8 cellular contexts compared by ENCODE assay signal in the genomic region with DNA sequence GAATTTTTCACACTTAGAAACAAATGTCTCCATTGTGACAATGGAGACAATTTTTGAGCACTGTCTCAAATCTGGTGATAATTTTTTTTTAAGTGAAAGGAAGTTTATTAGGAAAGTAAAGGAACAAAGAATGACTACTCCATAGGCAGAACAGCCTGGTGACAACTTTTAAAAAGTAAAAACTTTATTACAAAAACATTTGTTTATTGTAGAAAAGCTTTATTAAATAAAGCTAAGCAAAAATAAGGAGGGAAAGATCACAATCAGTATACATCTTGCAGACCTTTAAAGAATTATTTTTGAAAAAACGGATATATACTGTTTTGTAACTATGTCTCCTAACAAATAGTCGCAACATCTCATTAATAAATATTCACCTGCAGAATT. TPM values are rescaled to one million over a fixed set of nuclear protein-coding genes. Genes with fewer than 3 reads are reported as not detected.
DNase-seq lines count a peak whose midpoint lies in the region; ATAC-seq and TF ChIP-seq lines count a peak whose summit lies in the region.

No MANE protein-coding gene starts in this region.

- H3K27ac Mint-ChIP-seq in neural crest cell (ENCODE audit: unreplicated experiment), result no peak overlapping the region

- H3K9me2 ChIP-seq in Loucy (replicated peaks; ENCODE audit: low read depth, low read length), result no peaks in the 10 kb centered on the region

- H3K36me3 ChIP-seq in BLaER1 (peaks cover 15% of the 10 kb centered on the region), Loucy (ENCODE audit: insufficient read depth, low read length) (no peaks in the 10 kb centered on the region), ectodermal cell (ENCODE audit: control insufficient read depth, insufficient read depth, low read length) (no peaks in the 10 kb centered on the region)

- H2AFZ ChIP-seq in Loucy (ENCODE audit: low read length), result peak overlapping the region; percentile 90

- H3K27ac ChIP-seq in BLaER1 (peak overlapping the region; percentile 72; the same call in 1 of the 2 replicates), ectodermal cell (ENCODE audit: insufficient read depth, low read depth, low read length, poor library complexity, severe bottlenecking) (no peak overlapping the region)

- peaks cover 40% of the 10 kb centered on the region for H3K4me1 Mint-ChIP-seq in neural crest cell

- H3K79me2 ChIP-seq in Loucy (ENCODE audit: insufficient read depth, low read length), result peaks cover 61% of the 10 kb centered on the region

- H4K20me1 ChIP-seq in BLaER1 (no peaks in the 10 kb centered on the region), Loucy (ENCODE audit: insufficient read depth, low read length, poor library complexity, severe bottlenecking) (no peaks in the 10 kb centered on the region)

- H3K36me3 Mint-ChIP-seq in neural crest cell (ENCODE audit: low read depth), result peaks cover 2% of the 10 kb centered on the region

- DNase-seq in neural crest cell (ENCODE audit: low read depth, low spot score), result no peak
- DNase-seq in stimulated activated CD4-positive, alpha-beta T cell treated with anti-CD3 and anti-CD28 coated beads, Interleukin-4, amount 100 ng/mL, for 1 hour, result no peak
- DNase-seq in OCI-M2 (lab: John Stamatoyannopoulos, UW; ENCODE audit: unreplicated experiment), result no peak

- peaks cover 66% of the 10 kb centered on the region for H3K4me1 ChIP-seq in BLaER1
- H3K4me1 ChIP-seq in Loucy (ENCODE audit: insufficient read depth, low read length, poor library complexity, severe bottlenecking), result peaks cover 53% of the 10 kb centered on the region
- H3K4me1 ChIP-seq in ectodermal cell (ENCODE audit: control insufficient read depth, insufficient read depth, low read length), result peaks cover 3% of the 10 kb centered on the region

- WGBS in ectodermal cell, 2 experiments, result 63 to 88% methylated on average over 1 to 2 of the region's 2 CpGs

- H3K4me2 ChIP-seq in BLaER1 (peak overlapping the region; percentile 78), Loucy (ENCODE audit: low read depth, low read length, poor library complexity, severe bottlenecking) (peak overlapping the region; percentile 91)

- H3K9me3 ChIP-seq in BLaER1 (no peaks in the 10 kb centered on the region), Loucy (ENCODE audit: insufficient read depth, low read depth, low read length) (no peaks in the 10 kb centered on the region), ectodermal cell (ENCODE audit: control insufficient read depth, low read length) (no peaks in the 10 kb centered on the region)

- no peaks in the 10 kb centered on the region for H3K9me3 Mint-ChIP-seq in neural crest cell

- H3K4me3 Mint-ChIP-seq in neural crest cell, result peak overlapping the region; percentile 94

- ATAC-seq in activated CD4-positive, CD25-positive, alpha-beta regulatory T cell treated with anti-CD3 and anti-CD28 coated beads, Interleukin-2, amount 50 U/mL, for 24 hours, result no peak
- ATAC-seq in GM21786 (IDR thresholded peaks at IDR 0.05; ENCODE audit: unreplicated experiment), result no peak

- H3K27me3 ChIP-seq in BLaER1 (no peaks in the 10 kb centered on the region), Loucy (ENCODE audit: insufficient read depth, low read length, poor library complexity, severe bottlenecking) (no peaks in the 10 kb centered on the region), ectodermal cell (ENCODE audit: control insufficient read depth, insufficient read depth, low read length, poor library complexity, severe bottlenecking) (peaks cover under 1% of the 10 kb centered on the region)

- H3K27me3 Mint-ChIP-seq in neural crest cell (ENCODE audit: low read depth), result no peaks in the 10 kb centered on the region

- H3K9ac ChIP-seq in BLaER1 (peak overlapping the region; percentile 78), Loucy (ENCODE audit: low read depth, low read length, poor library complexity, severe bottlenecking) (peak overlapping the region; percentile 91)

- peak overlapping the region; percentile 72 for H3K4me3 ChIP-seq in BLaER1
- H3K4me3 ChIP-seq in Loucy (ENCODE audit: low read length, poor library complexity, severe bottlenecking), result peak overlapping the region; percentile 93
- peak overlapping the region; percentile 59 for H3K4me3 ChIP-seq in ectodermal cell (ENCODE audit: insufficient read depth, low read depth, low read length)

- no peaks in the 10 kb centered on the region for H3F3A ChIP-seq in Loucy (ENCODE audit: low read depth)

- TF ChIP-seq CTCF in Loucy (conservative IDR thresholded peaks at IDR 0.05; ENCODE audit: low read length) (no peak), neural crest cell (conservative IDR thresholded peaks at IDR 0.05) (no peak)

RNA-seq across cellular contexts. Expression of a gene that starts 0.7 kb away (rescaled TPM):
- polyA plus RNA-seq in ectodermal cell (2013, experiment 1 of 4), result 5.3 TPM
- polyA plus RNA-seq in ectodermal cell (2013, experiment 2 of 4), result 7.1 TPM
- 7.2 TPM for polyA plus RNA-seq in ectodermal cell (2013, experiment 3 of 4)
- polyA plus RNA-seq in ectodermal cell (2013, experiment 4 of 4), result 7.2 TPM
- 8.7 and 12.5 TPM in 2 replicates for total RNA-seq in neural crest cell

RNA-seq across cellular contexts. Expression of a gene that starts 6.0 kb away (rescaled TPM):
- polyA plus RNA-seq in ectodermal cell (2013, experiment 1 of 4), result 27.2 TPM
- polyA plus RNA-seq in ectodermal cell (2013, experiment 2 of 4), result 23.8 TPM
- polyA plus RNA-seq in ectodermal cell (2013, experiment 3 of 4), result 20.5 TPM
- 22.2 TPM for polyA plus RNA-seq in ectodermal cell (2013, experiment 4 of 4)
- total RNA-seq in neural crest cell, result 29.9 and 32.2 TPM in 2 replicates
